ENCODE assay signal across 9 cellular contexts in the genomic region with DNA sequence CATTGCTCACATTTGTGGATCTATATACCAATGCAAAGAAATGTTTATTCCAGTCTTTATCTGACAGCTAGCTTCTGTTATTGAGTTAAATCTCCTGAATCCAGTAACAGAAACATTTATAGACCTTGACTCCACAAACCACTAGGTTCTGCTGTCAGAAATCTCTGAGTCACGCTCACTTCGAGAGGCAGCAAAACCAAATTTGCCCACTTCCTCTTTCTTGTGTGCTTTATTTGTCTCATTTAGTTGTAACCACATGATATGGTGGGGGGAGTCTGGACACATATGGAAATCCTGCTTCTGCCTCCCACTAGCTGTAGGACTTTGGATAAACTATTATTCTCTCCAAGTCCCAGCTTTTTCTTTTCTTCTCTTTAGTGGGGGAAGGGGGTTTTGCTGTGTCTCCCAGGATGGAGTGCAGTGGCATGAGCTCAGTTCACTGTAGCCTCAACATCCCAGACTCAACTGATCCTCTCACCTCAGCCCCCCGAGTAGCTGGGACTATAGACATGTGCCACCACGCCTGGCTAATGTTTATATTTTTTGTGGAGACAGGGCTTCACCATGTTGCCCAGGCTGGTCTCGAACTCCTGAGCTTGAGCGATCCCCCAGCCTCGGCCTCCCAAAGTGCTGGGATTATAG. TPM values are rescaled to one million over a fixed set of nuclear protein-coding genes. Genes with fewer than 3 reads are reported as not detected.
DNase-seq lines count a peak whose midpoint lies in the region; ATAC-seq and TF ChIP-seq lines count a peak whose summit lies in the region.
"Had no signal": no experiment of that assay in that cellular context is flagged by ENCODE, and none has a peak within 500 bp of the region (broad histone marks: within the 10 kb centered on the region; RNA-seq: fewer than 3 reads in every experiment).

No MANE protein-coding gene starts in this region.

- peaks cover under 1% of the 10 kb centered on the region for H3K9me3 Mint-ChIP-seq in activated B cell treated with CpG ODN at 0.5 μM for 24 hours
- H3K9me3 Mint-ChIP-seq: immature natural killer cell had no signal

- H3K27me3 Mint-ChIP-seq in activated B cell treated with CpG ODN at 0.5 μM for 24 hours = no peaks in the 10 kb centered on the region

- POLR2A ChIA-PET in activated B cell treated with CpG ODN at 0.5 μM for 24 hours (lab: Charles Lee) = interaction anchor here (0.5 to 1.5 kb wide), 2 partner anchors 53 to 503 kb away, joined by 3 to 4 read pairs; no protein-coding TSS in a partner anchor

- DNase-seq in GM12865 (ENCODE audit: low read depth) = peak; percentile 87
- no peak for DNase-seq in activated B cell treated with CpG ODN at 0.5 μM for 24 hours
- DNase-seq in myocyte (ENCODE audit: low read depth) = peak; percentile 65
- no peak for DNase-seq in DMS 273 treated with DMSO at 0.1 percent for 48 hours (lab: John Stamatoyannopoulos, UW)
- DNase-seq in NCI-H2107 (lab: John Stamatoyannopoulos, UW) = no peak
- DNase-seq in NCI-H187 (lab: John Stamatoyannopoulos, UW) = no peak

- H3K4me1 Mint-ChIP-seq in activated B cell treated with CpG ODN at 0.5 μM for 24 hours = peaks cover 29% of the 10 kb centered on the region

- intact Hi-C loops in activated B cell treated with CpG ODN at 0.5 μM for 24 hours (cut with micrococcal nuclease) = loop anchor here (1.0 kb wide), 1 partner anchor 54 kb away; a partner anchor contains a TSS

- H3K4me3 ChIP-seq in GM12865 (ENCODE audit: low read depth, low read length) = no peak overlapping the region

- H3K4me3 Mint-ChIP-seq in activated B cell treated with CpG ODN at 0.5 μM for 24 hours = peak overlapping the region; percentile 24

- H3K27ac Mint-ChIP-seq in activated B cell treated with CpG ODN at 0.5 μM for 24 hours = no peak overlapping the region
- H3K27ac Mint-ChIP-seq: immature natural killer cell had no signal

- ATAC-seq in GM21390 (IDR thresholded peaks at IDR 0.05; ENCODE audit: unreplicated experiment) = peak; percentile 88
- peak; percentile 82 for ATAC-seq in HG03521 (IDR thresholded peaks at IDR 0.05; ENCODE audit: unreplicated experiment)
- ATAC-seq in activated B cell treated with CpG ODN at 0.5 μM for 24 hours (ENCODE audit: low read depth) = peak; percentile 61

- TF ChIP-seq CTCF in GM12865 (IDR thresholded peaks at IDR 0.05; ENCODE audit: insufficient read depth, low read depth, low read length, missing control alignments) (no peak), activated B cell treated with CpG ODN at 0.5 μM for 24 hours (IDR thresholded peaks at IDR 0.05) (no peak)

- CTCF ChIA-PET in activated B cell treated with CpG ODN at 0.5 μM for 24 hours (lab: Charles Lee) = no interaction called here

- no peaks in the 10 kb centered on the region for H3K36me3 Mint-ChIP-seq in activated B cell treated with CpG ODN at 0.5 μM for 24 hours (ENCODE audit: low read depth)
- H3K36me3 Mint-ChIP-seq: immature natural killer cell had no signal

RNA-seq across cellular contexts. Expression of a gene that starts 54.4 kb away (rescaled TPM):
- total RNA-seq in activated B cell treated with CpG ODN at 0.5 μM for 24 hours = 1.8 and 2.1 TPM in 2 replicates
- not detected in 2 replicates for total RNA-seq in myocyte
- polyA plus RNA-seq in myocyte (2012) = not detected

Comparison
In these comparisons a context has a peak if more than half of its experiments do, and no peak if none do; other contexts are left out.
1. DNase-seq: peak in GM12865 (single experiment) and myocyte (single experiment); none in activated B cell treated with CpG ODN at 0.5 μM for 24 hours (single experiment), DMS 273 treated with DMSO at 0.1 percent for 48 hours (single experiment), NCI-H2107 (single experiment) and NCI-H187 (0 of 2).
2. Peak in every context shown above with its lines, with median percentiles within 50 percentile points of each other: ATAC-seq.